ENCODE assay signal across 10 cellular contexts in the genomic region with DNA sequence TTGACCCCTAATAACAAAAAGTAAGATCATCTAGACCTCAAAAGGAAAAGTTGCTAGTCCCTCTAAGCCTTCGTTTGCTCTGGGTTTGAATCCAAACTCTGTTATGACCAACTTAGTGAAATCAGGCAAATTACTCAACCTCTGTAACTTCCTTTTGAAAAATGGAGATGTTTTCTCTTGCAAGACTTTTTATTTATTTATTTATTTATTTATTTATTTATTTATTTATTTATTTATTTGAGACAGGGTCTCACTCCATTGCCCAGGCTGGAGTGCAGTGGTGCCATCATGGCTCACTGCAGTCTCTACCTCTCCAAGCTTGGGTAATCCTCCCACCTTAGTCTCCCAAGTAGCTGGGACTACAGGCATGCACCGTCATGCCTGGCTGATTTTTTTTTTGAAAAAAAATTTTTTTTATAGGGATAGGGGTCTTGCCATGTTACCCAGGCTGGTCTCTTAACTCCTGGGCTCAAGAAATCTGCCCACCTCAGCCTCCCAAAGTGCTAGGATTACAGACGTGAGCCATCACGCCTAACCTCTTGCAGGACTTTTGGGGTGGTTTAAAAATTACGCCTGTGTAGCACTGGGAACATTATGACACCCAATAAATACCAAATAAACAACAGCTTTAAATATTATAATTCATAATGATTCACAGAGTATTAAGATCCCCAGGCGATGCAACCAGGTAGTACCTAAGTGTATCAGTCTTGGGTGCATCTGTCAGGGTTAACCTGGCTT.
DNase-seq lines count a peak whose midpoint lies in the region; ATAC-seq and TF ChIP-seq lines count a peak whose summit lies in the region.
"Had no signal": no experiment of that assay in that cellular context is flagged by ENCODE, and none has a peak within 500 bp of the region (broad histone marks: within the 10 kb centered on the region; RNA-seq: fewer than 3 reads in every experiment).

No MANE protein-coding gene starts in this region.

- no peak for TF ChIP-seq POLR2A in heart left ventricle (IDR thresholded peaks at IDR 0.05)
- TF ChIP-seq POLR2A in thyroid gland (IDR thresholded peaks at IDR 0.05), result no peak

- no peak for TF ChIP-seq CTCF in heart left ventricle (IDR thresholded peaks at IDR 0.05)
- no peak for TF ChIP-seq CTCF in thyroid gland (IDR thresholded peaks at IDR 0.05)
- TF ChIP-seq CTCF in osteocyte (IDR thresholded peaks at IDR 0.05), result no peak

- H3K27ac ChIP-seq in heart left ventricle (peak overlapping the region in 11 of 12 donors; percentile 21 to 85 (median 63)), thyroid gland (peak overlapping the region in 2 of 3 donors; percentile 39 to 54)
- H3K27ac ChIP-seq: ovary had no signal

- ATAC-seq in heart left ventricle (no peak), HG03045 (IDR thresholded peaks at IDR 0.05; ENCODE audit: unreplicated experiment) (no peak), HG02884 (IDR thresholded peaks at IDR 0.05; ENCODE audit: unreplicated experiment) (no peak)

- 67 to 80% (median 75%) methylated on average over 6 of the region's 6 CpGs for WGBS in heart left ventricle, 4 donors
- WGBS in thyroid gland, 2 donors, result 73 to 74% methylated on average over 6 of the region's 6 CpGs

- no peaks in the 10 kb centered on the region for H3K9me3 ChIP-seq in heart left ventricle
- H3K9me3 ChIP-seq in thyroid gland, result no peaks in the 10 kb centered on the region
- H3K9me3 ChIP-seq: ovary had no signal

- peaks cover 67% of the 10 kb centered on the region for H3K4me1 Mint-ChIP-seq in activated CD4-positive, alpha-beta memory T cell treated with anti-CD3 and anti-CD28 coated beads for 36 hours (ENCODE audit: low read depth)
- H3K4me1 Mint-ChIP-seq in immature natural killer cell, result peaks cover 76 to 96% of the 10 kb centered on the region in 2 donors
- peaks cover 6% of the 10 kb centered on the region for H3K4me1 Mint-ChIP-seq in osteocyte (ENCODE audit: unreplicated experiment)

- H3K4me3 ChIP-seq in heart left ventricle, result peak overlapping the region in 3 of 12 donors; percentile 9 to 37 (median 27)
- H3K4me3 ChIP-seq in thyroid gland (replicated peaks in 1 of 3), result no peak overlapping the region
- H3K4me3 ChIP-seq: ovary had no signal

- intact Hi-C loops in heart left ventricle (cut with DNase I) (no loop called here), cardiac septum (cut with DNase I) (loop anchor here (5.0 kb wide), 1 partner anchor 63 kb away; a partner anchor contains a TSS), thyroid gland (cut with DNase I) (no loop called here)
- intact Hi-C loops in activated CD4-positive, alpha-beta memory T cell treated with anti-CD3 and anti-CD28 coated beads for 36 hours (cut with micrococcal nuclease), result loop anchor here (1.0 to 2.0 kb wide), 4 partner anchors 9 to 34 kb away; no protein-coding TSS in a partner anchor

- DNase-seq in heart left ventricle (no peak), cardiac septum (ENCODE audit: low spot score) (no peak), immature natural killer cell (no peak), thyroid gland (no peak), osteocyte (ENCODE audit: extremely low spot score, unreplicated experiment) (no peak)
- DNase-seq in activated CD4-positive, alpha-beta memory T cell treated with anti-CD3 and anti-CD28 coated beads for 36 hours, result no peak
- DNase-seq: COR-L47, ovary had no signal

- no peaks in the 10 kb centered on the region for H3K27me3 ChIP-seq in heart left ventricle
- no peaks in the 10 kb centered on the region for H3K27me3 ChIP-seq in thyroid gland
- H3K27me3 ChIP-seq: ovary had no signal

- no peaks in the 10 kb centered on the region for H3K36me3 Mint-ChIP-seq in activated CD4-positive, alpha-beta memory T cell treated with anti-CD3 and anti-CD28 coated beads for 36 hours
- peaks cover 4 to 10% (median 9%) of the 10 kb centered on the region in 3 donors for H3K36me3 Mint-ChIP-seq in immature natural killer cell
- H3K36me3 Mint-ChIP-seq in osteocyte (ENCODE audit: unreplicated experiment), result no peaks in the 10 kb centered on the region

- peak overlapping the region; percentile 84 for H3K4me3 Mint-ChIP-seq in activated CD4-positive, alpha-beta memory T cell treated with anti-CD3 and anti-CD28 coated beads for 36 hours
- H3K4me3 Mint-ChIP-seq in immature natural killer cell, result peak overlapping the region; percentile 59 to 87 (median 79)
- H3K4me3 Mint-ChIP-seq in osteocyte (ENCODE audit: unreplicated experiment), result no peak overlapping the region

- peaks cover 0 to 87% (median 32%) of the 10 kb centered on the region in 12 donors for H3K4me1 ChIP-seq in heart left ventricle
- H3K4me1 ChIP-seq in thyroid gland, result peaks cover 0 to 31% of the 10 kb centered on the region in 2 donors

- POLR2A ChIA-PET in activated CD4-positive, alpha-beta memory T cell treated with anti-CD3 and anti-CD28 coated beads for 36 hours (lab: Charles Lee), result interaction anchor here (0.8 to 3.2 kb wide), 18 partner anchors 9 to 277 kb away, joined by 3 to 33 read pairs (median 8); a partner anchor contains a TSS

- no peaks in the 10 kb centered on the region for H3K27me3 Mint-ChIP-seq in activated CD4-positive, alpha-beta memory T cell treated with anti-CD3 and anti-CD28 coated beads for 36 hours
- H3K27me3 Mint-ChIP-seq in immature natural killer cell (ENCODE audit: low read depth in 3 of 3) (peaks cover 8 to 13% (median 9%) of the 10 kb centered on the region in 3 donors), osteocyte (ENCODE audit: unreplicated experiment) (peaks cover 2% of the 10 kb centered on the region)

- CTCF ChIA-PET in activated CD4-positive, alpha-beta memory T cell treated with anti-CD3 and anti-CD28 coated beads for 36 hours (lab: Charles Lee), result interaction anchor here (0.7 to 3.3 kb wide), 16 partner anchors 7 to 65 kb away, joined by 3 to 30 read pairs (median 6); no protein-coding TSS in a partner anchor

- H3K27ac Mint-ChIP-seq in activated CD4-positive, alpha-beta memory T cell treated with anti-CD3 and anti-CD28 coated beads for 36 hours, result peak overlapping the region; percentile 99
- H3K27ac Mint-ChIP-seq in immature natural killer cell (peak overlapping the region; percentile 93 to 100 (median 98)), osteocyte (ENCODE audit: unreplicated experiment) (no peak overlapping the region)

- no peaks in the 10 kb centered on the region for H3K9me3 Mint-ChIP-seq in activated CD4-positive, alpha-beta memory T cell treated with anti-CD3 and anti-CD28 coated beads for 36 hours
- H3K9me3 Mint-ChIP-seq in immature natural killer cell, result no peaks in the 10 kb centered on the region
- H3K9me3 Mint-ChIP-seq in osteocyte (ENCODE audit: unreplicated experiment), result no peaks in the 10 kb centered on the region

- H3K36me3 ChIP-seq in heart left ventricle (no peaks in the 10 kb centered on the region), thyroid gland (no peaks in the 10 kb centered on the region)
- H3K36me3 ChIP-seq: ovary had no signal

Comparison
In these comparisons a context has a peak if more than half of its experiments do, and no peak if none do; other contexts are left out.
1. intact Hi-C loops: an anchor here in cardiac septum (5.0 kb wide) and activated CD4-positive, alpha-beta memory T cell treated with anti-CD3 and anti-CD28 coated beads for 36 hours (1.0 to 2.0 kb wide); none called in heart left ventricle and thyroid gland.